ENCODE assay signal across 1 cellular context in genomic region chr16:2751577-2752034, GRCh38.
TF ChIP-seq lines count a peak whose summit lies in the region.

No MANE protein-coding gene starts in this region.

TF ChIP-seq in HepG2, 621 proteins besides CTCF, POLR2A, EP300 and RAD21 (continued from another document and continues in another):
- peak; percentile 47; the same call in 1 of the 2 replicates for TF ChIP-seq ZNF12 (CRISPR knock-in tag; IDR thresholded peaks at IDR 0.05)
- no peak for TF ChIP-seq ZNF570 (CRISPR knock-in tag; IDR thresholded peaks at IDR 0.05; ENCODE audit: borderline replicate concordance)
- TF ChIP-seq, protein P1, sequence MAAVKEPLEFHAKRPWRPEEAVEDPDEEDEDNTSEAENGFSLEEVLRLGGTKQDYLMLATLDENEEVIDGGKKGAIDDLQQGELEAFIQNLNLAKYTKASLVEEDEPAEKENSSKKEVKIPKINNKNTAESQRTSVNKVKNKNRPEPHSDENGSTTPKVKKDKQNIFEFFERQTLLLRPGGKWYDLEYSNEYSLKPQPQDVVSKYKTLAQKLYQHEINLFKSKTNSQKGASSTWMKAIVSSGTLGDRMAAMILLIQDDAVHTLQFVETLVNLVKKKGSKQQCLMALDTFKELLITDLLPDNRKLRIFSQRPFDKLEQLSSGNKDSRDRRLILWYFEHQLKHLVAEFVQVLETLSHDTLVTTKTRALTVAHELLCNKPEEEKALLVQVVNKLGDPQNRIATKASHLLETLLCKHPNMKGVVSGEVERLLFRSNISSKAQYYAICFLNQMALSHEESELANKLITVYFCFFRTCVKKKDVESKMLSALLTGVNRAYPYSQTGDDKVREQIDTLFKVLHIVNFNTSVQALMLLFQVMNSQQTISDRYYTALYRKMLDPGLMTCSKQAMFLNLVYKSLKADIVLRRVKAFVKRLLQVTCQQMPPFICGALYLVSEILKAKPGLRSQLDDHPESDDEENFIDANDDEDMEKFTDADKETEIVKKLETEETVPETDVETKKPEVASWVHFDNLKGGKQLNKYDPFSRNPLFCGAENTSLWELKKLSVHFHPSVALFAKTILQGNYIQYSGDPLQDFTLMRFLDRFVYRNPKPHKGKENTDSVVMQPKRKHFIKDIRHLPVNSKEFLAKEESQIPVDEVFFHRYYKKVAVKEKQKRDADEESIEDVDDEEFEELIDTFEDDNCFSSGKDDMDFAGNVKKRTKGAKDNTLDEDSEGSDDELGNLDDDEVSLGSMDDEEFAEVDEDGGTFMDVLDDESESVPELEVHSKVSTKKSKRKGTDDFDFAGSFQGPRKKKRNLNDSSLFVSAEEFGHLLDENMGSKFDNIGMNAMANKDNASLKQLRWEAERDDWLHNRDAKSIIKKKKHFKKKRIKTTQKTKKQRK (IDR thresholded peaks at IDR 0.05; ENCODE audit: low read length) = no peak
- 0 out of 2 replicates have a peak, but pooled peaks have one; percentile 15 for TF ChIP-seq REL (CRISPR knock-in tag; conservative IDR thresholded peaks at IDR 0.05)
- TF ChIP-seq, protein P2, sequence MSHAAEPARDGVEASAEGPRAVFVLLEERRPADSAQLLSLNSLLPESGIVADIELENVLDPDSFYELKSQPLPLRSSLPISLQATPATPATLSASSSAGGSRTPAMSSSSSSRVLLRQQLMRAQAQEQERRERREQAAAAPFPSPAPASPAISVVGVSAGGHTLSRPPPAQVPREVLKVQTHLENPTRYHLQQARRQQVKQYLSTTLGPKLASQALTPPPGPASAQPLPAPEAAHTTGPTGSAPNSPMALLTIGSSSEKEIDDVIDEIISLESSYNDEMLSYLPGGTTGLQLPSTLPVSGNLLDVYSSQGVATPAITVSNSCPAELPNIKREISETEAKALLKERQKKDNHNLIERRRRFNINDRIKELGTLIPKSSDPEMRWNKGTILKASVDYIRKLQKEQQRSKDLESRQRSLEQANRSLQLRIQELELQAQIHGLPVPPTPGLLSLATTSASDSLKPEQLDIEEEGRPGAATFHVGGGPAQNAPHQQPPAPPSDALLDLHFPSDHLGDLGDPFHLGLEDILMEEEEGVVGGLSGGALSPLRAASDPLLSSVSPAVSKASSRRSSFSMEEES (CRISPR knock-in tag; IDR thresholded peaks at IDR 0.05) = no peak
- TF ChIP-seq, protein P3, sequence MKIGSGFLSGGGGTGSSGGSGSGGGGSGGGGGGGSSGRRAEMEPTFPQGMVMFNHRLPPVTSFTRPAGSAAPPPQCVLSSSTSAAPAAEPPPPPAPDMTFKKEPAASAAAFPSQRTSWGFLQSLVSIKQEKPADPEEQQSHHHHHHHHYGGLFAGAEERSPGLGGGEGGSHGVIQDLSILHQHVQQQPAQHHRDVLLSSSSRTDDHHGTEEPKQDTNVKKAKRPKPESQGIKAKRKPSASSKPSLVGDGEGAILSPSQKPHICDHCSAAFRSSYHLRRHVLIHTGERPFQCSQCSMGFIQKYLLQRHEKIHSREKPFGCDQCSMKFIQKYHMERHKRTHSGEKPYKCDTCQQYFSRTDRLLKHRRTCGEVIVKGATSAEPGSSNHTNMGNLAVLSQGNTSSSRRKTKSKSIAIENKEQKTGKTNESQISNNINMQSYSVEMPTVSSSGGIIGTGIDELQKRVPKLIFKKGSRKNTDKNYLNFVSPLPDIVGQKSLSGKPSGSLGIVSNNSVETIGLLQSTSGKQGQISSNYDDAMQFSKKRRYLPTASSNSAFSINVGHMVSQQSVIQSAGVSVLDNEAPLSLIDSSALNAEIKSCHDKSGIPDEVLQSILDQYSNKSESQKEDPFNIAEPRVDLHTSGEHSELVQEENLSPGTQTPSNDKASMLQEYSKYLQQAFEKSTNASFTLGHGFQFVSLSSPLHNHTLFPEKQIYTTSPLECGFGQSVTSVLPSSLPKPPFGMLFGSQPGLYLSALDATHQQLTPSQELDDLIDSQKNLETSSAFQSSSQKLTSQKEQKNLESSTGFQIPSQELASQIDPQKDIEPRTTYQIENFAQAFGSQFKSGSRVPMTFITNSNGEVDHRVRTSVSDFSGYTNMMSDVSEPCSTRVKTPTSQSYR (CRISPR knock-in tag; IDR thresholded peaks at IDR 0.05; ENCODE audit: borderline replicate concordance) = no peak
- TF ChIP-seq RCOR2 (CRISPR knock-in tag; IDR thresholded peaks at IDR 0.05) = no peak
- peak; percentile 55; the same call in 1 of the 2 replicates for TF ChIP-seq SAP130 (CRISPR knock-in tag; IDR thresholded peaks at IDR 0.05; ENCODE audit: low read depth)
- no peak for TF ChIP-seq ZFP62 (CRISPR knock-in tag; IDR thresholded peaks at IDR 0.05)
- TF ChIP-seq MBNL3 (CRISPR knock-in tag; conservative IDR thresholded peaks at IDR 0.05) = no peak
- TF ChIP-seq ZFX (CRISPR knock-in tag; IDR thresholded peaks at IDR 0.05; ENCODE audit: low read depth) = no peak
- TF ChIP-seq AKAP8 (CRISPR knock-in tag; IDR thresholded peaks at IDR 0.05) = no peak
- 0 out of 2 replicates have a peak, but pooled peaks have one; percentile 21 for TF ChIP-seq SMAD3 (CRISPR knock-in tag; IDR thresholded peaks at IDR 0.05)
- TF ChIP-seq ZNF878 (CRISPR knock-in tag; IDR thresholded peaks at IDR 0.05) = no peak
- TF ChIP-seq ZMAT3 (CRISPR knock-in tag; conservative IDR thresholded peaks at IDR 0.05) = no peak; the same call in 1 of the 2 replicates
- no peak; the same call in 1 of the 2 replicates for TF ChIP-seq ZNF616 (CRISPR knock-in tag; IDR thresholded peaks at IDR 0.05; ENCODE audit: low read depth)
- no peak for TF ChIP-seq CREM (IDR thresholded peaks at IDR 0.05)
- no peak for TF ChIP-seq CREM (CRISPR knock-in tag; IDR thresholded peaks at IDR 0.05)
- TF ChIP-seq, protein P4, sequence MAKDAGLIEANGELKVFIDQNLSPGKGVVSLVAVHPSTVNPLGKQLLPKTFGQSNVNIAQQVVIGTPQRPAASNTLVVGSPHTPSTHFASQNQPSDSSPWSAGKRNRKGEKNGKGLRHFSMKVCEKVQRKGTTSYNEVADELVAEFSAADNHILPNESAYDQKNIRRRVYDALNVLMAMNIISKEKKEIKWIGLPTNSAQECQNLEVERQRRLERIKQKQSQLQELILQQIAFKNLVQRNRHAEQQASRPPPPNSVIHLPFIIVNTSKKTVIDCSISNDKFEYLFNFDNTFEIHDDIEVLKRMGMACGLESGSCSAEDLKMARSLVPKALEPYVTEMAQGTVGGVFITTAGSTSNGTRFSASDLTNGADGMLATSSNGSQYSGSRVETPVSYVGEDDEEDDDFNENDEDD (CRISPR knock-in tag; IDR thresholded peaks at IDR 0.05; ENCODE audit: borderline replicate concordance) = no peak
- no peak for TF ChIP-seq KDM5B (CRISPR knock-in tag; IDR thresholded peaks at IDR 0.05; ENCODE audit: borderline replicate concordance)
- TF ChIP-seq ZNF552 (CRISPR knock-in tag; IDR thresholded peaks at IDR 0.05; ENCODE audit: borderline replicate concordance) = 0 out of 2 replicates have a peak, but pooled peaks have one; percentile 11
- TF ChIP-seq, protein P5, sequence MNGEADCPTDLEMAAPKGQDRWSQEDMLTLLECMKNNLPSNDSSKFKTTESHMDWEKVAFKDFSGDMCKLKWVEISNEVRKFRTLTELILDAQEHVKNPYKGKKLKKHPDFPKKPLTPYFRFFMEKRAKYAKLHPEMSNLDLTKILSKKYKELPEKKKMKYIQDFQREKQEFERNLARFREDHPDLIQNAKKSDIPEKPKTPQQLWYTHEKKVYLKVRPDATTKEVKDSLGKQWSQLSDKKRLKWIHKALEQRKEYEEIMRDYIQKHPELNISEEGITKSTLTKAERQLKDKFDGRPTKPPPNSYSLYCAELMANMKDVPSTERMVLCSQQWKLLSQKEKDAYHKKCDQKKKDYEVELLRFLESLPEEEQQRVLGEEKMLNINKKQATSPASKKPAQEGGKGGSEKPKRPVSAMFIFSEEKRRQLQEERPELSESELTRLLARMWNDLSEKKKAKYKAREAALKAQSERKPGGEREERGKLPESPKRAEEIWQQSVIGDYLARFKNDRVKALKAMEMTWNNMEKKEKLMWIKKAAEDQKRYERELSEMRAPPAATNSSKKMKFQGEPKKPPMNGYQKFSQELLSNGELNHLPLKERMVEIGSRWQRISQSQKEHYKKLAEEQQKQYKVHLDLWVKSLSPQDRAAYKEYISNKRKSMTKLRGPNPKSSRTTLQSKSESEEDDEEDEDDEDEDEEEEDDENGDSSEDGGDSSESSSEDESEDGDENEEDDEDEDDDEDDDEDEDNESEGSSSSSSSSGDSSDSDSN (CRISPR knock-in tag; IDR thresholded peaks at IDR 0.05) = peak; percentile 87; the same call in 1 of the 2 replicates
- no peak for TF ChIP-seq MTA3 (CRISPR knock-in tag; IDR thresholded peaks at IDR 0.05)
- peak; percentile 11 for TF ChIP-seq RBM22 (optimal IDR thresholded peaks at IDR 0.05; ENCODE audit: low read length)
- TF ChIP-seq, protein P6, sequence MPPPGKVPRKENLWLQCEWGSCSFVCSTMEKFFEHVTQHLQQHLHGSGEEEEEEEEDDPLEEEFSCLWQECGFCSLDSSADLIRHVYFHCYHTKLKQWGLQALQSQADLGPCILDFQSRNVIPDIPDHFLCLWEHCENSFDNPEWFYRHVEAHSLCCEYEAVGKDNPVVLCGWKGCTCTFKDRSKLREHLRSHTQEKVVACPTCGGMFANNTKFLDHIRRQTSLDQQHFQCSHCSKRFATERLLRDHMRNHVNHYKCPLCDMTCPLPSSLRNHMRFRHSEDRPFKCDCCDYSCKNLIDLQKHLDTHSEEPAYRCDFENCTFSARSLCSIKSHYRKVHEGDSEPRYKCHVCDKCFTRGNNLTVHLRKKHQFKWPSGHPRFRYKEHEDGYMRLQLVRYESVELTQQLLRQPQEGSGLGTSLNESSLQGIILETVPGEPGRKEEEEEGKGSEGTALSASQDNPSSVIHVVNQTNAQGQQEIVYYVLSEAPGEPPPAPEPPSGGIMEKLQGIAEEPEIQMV (CRISPR knock-in tag; IDR thresholded peaks at IDR 0.05; ENCODE audit: low read depth) = no peak
- no peak; the same call in 1 of the 2 replicates for TF ChIP-seq ZNF350 (CRISPR knock-in tag; IDR thresholded peaks at IDR 0.05; ENCODE audit: borderline replicate concordance, low read depth)
- TF ChIP-seq ARNTL (CRISPR knock-in tag; IDR thresholded peaks at IDR 0.05) = no peak
- peak; percentile 13 for TF ChIP-seq MEIS2 (CRISPR knock-in tag; IDR thresholded peaks at IDR 0.05)
- TF ChIP-seq ZNF121 (CRISPR knock-in tag; IDR thresholded peaks at IDR 0.05) = no peak
- TF ChIP-seq FOSL1 (CRISPR knock-in tag; IDR thresholded peaks at IDR 0.05; ENCODE audit: borderline replicate concordance) = no peak
- TF ChIP-seq SIX1 (CRISPR knock-in tag; IDR thresholded peaks at IDR 0.05; ENCODE audit: borderline replicate concordance) = no peak
- peak; percentile 25; the same call in 1 of the 2 replicates for TF ChIP-seq MAF1 (CRISPR knock-in tag; IDR thresholded peaks at IDR 0.05; ENCODE audit: borderline replicate concordance)
- TF ChIP-seq ADNP (CRISPR knock-in tag; IDR thresholded peaks at IDR 0.05) = no peak
- no peak for TF ChIP-seq AFF4 (CRISPR knock-in tag; IDR thresholded peaks at IDR 0.05)
- no peak for TF ChIP-seq TRIM24 (CRISPR knock-in tag; IDR thresholded peaks at IDR 0.05)
- no peak for TF ChIP-seq IKZF4 (CRISPR knock-in tag; IDR thresholded peaks at IDR 0.05; ENCODE audit: borderline replicate concordance, low read depth, not compliant biosample characterization)
- TF ChIP-seq ZNF749 (CRISPR knock-in tag; IDR thresholded peaks at IDR 0.05; ENCODE audit: borderline replicate concordance) = no peak
- peak; percentile 84; the same call in 1 of the 2 replicates for TF ChIP-seq HOXA5 (CRISPR knock-in tag; IDR thresholded peaks at IDR 0.05)
- no peak for TF ChIP-seq ZNF546 (CRISPR knock-in tag; conservative IDR thresholded peaks at IDR 0.05)
- TF ChIP-seq, protein P7, sequence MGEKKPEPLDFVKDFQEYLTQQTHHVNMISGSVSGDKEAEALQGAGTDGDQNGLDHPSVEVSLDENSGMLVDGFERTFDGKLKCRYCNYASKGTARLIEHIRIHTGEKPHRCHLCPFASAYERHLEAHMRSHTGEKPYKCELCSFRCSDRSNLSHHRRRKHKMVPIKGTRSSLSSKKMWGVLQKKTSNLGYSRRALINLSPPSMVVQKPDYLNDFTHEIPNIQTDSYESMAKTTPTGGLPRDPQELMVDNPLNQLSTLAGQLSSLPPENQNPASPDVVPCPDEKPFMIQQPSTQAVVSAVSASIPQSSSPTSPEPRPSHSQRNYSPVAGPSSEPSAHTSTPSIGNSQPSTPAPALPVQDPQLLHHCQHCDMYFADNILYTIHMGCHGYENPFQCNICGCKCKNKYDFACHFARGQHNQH (CRISPR knock-in tag; IDR thresholded peaks at IDR 0.05) = no peak
- TF ChIP-seq NKX3-1 (CRISPR knock-in tag; IDR thresholded peaks at IDR 0.05) = no peak
- TF ChIP-seq ZNF883 (CRISPR knock-in tag; IDR thresholded peaks at IDR 0.05; ENCODE audit: not compliant biosample characterization) = no peak
- TF ChIP-seq, protein P8, sequence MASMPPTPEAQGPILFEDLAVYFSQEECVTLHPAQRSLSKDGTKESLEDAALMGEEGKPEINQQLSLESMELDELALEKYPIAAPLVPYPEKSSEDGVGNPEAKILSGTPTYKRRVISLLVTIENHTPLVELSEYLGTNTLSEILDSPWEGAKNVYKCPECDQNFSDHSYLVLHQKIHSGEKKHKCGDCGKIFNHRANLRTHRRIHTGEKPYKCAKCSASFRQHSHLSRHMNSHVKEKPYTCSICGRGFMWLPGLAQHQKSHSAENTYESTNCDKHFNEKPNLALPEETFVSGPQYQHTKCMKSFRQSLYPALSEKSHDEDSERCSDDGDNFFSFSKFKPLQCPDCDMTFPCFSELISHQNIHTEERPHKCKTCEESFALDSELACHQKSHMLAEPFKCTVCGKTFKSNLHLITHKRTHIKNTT (CRISPR knock-in tag; IDR thresholded peaks at IDR 0.05) = no peak
- no peak; the same call in 1 of the 2 replicates for TF ChIP-seq MYC (CRISPR knock-in tag; IDR thresholded peaks at IDR 0.05; ENCODE audit: borderline replicate concordance)
- TF ChIP-seq TOPORS (CRISPR knock-in tag; IDR thresholded peaks at IDR 0.05) = no peak
- TF ChIP-seq ZNF234 (CRISPR knock-in tag; conservative IDR thresholded peaks at IDR 0.05) = no peak
- peak; percentile 34; the same call in 1 of the 2 replicates for TF ChIP-seq KLF9 (CRISPR knock-in tag; IDR thresholded peaks at IDR 0.05; ENCODE audit: low read depth)
- TF ChIP-seq ZFP90 (CRISPR knock-in tag; IDR thresholded peaks at IDR 0.05; ENCODE audit: borderline replicate concordance) = no peak
